29 cellular contexts compared by ENCODE assay signal in the genomic region with DNA sequence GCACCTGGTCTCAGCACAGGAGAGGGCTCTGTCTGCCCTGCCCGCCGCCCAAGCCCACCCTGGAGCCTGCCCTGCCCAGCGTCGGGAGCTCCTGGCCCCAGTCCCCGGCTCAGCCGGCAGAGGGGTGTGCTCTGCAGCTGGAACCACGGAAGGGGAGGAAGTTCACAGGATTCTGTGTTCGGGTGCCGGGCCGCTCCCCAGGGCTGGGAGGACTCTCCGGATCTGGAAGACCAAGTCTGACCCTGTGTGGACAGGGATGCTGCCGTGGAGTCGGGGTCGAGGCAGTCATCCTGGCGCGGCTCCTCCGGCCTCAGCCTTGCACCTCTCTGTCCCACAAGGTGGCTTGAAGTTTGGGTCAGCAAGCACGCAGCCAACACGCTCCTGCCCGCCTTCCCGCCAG.
"Had no signal": no experiment of that assay in that cellular context is flagged by ENCODE, and none has a peak within 500 bp of the region (broad histone marks: within the 10 kb centered on the region; RNA-seq: fewer than 3 reads in every experiment).

No MANE protein-coding gene starts in this region.

- H3K36me3 Mint-ChIP-seq: T-cell had no signal

- H3K36me3 ChIP-seq: SJCRH30 had no signal

- FAIRE-seq: RCC 7860 had no signal

- H3K9me3 ChIP-seq: SJCRH30 had no signal

- H3K4me1 Mint-ChIP-seq: T-cell had no signal

- H3K4me3 ChIP-seq: PC-9, SJCRH30, SK-N-MC had no signal

- H3K4me2 ChIP-seq: PC-9 had no signal

- H3K9me3 Mint-ChIP-seq: T-cell had no signal

- ATAC-seq: Right ventricle myocardium inferior, SK-N-SH treated with all-trans-retinoic acid at 6 μM for 48 hours, T-cell had no signal

- H3K27ac ChIP-seq: PC-9, RWPE1, SJCRH30, SK-N-MC had no signal

- DNase-seq: Karpas-422, MM.1S, MV-4-11, NCI-H1092, NCI-H1105, NCI-H1417 treated with DMSO at 0.1 percent for 48 hours, NCI-H1436 treated with DMSO at 0.1 percent for 48 hours, NCI-H1694 treated with DMSO at 0.1 percent for 48 hours, NCI-H187 treated with DMSO at 0.1 percent for 48 hours, NCI-H2029, NCI-H2081, NCI-H2171 treated with DMSO at 0.1 percent for 48 hours, NCI-H2227 treated with DMSO at 0.1 percent for 48 hours, NCI-H345, NCI-H446, NCI-H510A treated with DMSO at 0.1 percent for 48 hours, NCI-H524 treated with DMSO at 0.1 percent for 48 hours, NCI-H526 treated with DMSO at 0.1 percent for 48 hours, NCI-H774, PC-9, SHP77, SIG-M5, SJCRH30, T-cell had no signal

- H3K4me1 ChIP-seq: SJCRH30 had no signal

- H2AFZ ChIP-seq: PC-9 had no signal

- H3K4me3 Mint-ChIP-seq: T-cell had no signal

- H3K27ac Mint-ChIP-seq: T-cell had no signal
